ENCODE assay signal across 1 cellular context in genomic region chr6:113089056-113089455, GRCh38.
TF ChIP-seq lines count a peak whose summit lies in the region.

No MANE protein-coding gene starts in this region.

TF ChIP-seq in GM23338, 12 proteins besides CTCF, POLR2A, EP300 and RAD21 (continued from another document):
- TF ChIP-seq EZH2phosphoT487 (IDR thresholded peaks at IDR 0.05; ENCODE audit: unreplicated experiment) (no peak), JUNB (IDR thresholded peaks at IDR 0.05; ENCODE audit: unreplicated experiment) (no peak), ZNF462 (CRISPR knock-in tag; IDR thresholded peaks at IDR 0.05) (no peak), ZNF331 (CRISPR knock-in tag; IDR thresholded peaks at IDR 0.05; ENCODE audit: low read depth) (no peak), EZH2 (IDR thresholded peaks at IDR 0.05; ENCODE audit: low read depth, unreplicated experiment) (no peak), STAT1 (IDR thresholded peaks at IDR 0.05; ENCODE audit: unreplicated experiment) (no peak)
TF ChIP-seq in GM23338: peak in this region for 0.
